In genomic region chr2:62221141-62221540, GRCh38 we compare ENCODE assay signal across 15 cellular contexts. TPM values are rescaled to one million over a fixed set of nuclear protein-coding genes. Genes with fewer than 3 reads are reported as not detected.
DNase-seq lines count a peak whose midpoint lies in the region; ATAC-seq, FAIRE-seq and TF ChIP-seq lines count a peak whose summit lies in the region.
"Had no signal": no experiment of that assay in that cellular context is flagged by ENCODE, and none has a peak within 500 bp of the region (broad histone marks: within the 10 kb centered on the region; RNA-seq: fewer than 3 reads in every experiment).

No MANE protein-coding gene starts in this region.

- H3K27ac ChIP-seq in brain microvascular endothelial cell = peak overlapping the region; percentile 28
- H3K27ac ChIP-seq: ovary, thoracic aorta, WERI-Rb-1 had no signal

- no peak for TF ChIP-seq CTCF in brain microvascular endothelial cell (IDR thresholded peaks at IDR 0.05; ENCODE audit: low read depth, low read length, missing control alignments)
- TF ChIP-seq CTCF in D721Med (IDR thresholded peaks at IDR 0.05; ENCODE audit: insufficient read depth, missing control alignments) = no peak

- in situ Hi-C loops in brain microvascular endothelial cell (cut with HindIII; ENCODE audit: low pct_ligation_motif_present, low sequenced_read_pairs) = no loop called here

- no peak overlapping the region for H3K4me3 ChIP-seq in brain microvascular endothelial cell (ENCODE audit: low read depth, low read length)
- H3K4me3 ChIP-seq: adrenal gland, ovary, thoracic aorta had no signal

- no peak for FAIRE-seq in D721Med (lab: Jason Lieb, UNC)

- DNase-seq in DMS53 treated with DMSO at 0.1 percent for 48 hours (lab: John Stamatoyannopoulos, UW; ENCODE audit: unreplicated experiment) = peak; percentile 23
- peak; percentile 24 for DNase-seq in NCI-H2171 (lab: John Stamatoyannopoulos, UW)
- peak; percentile 86 for DNase-seq in brain microvascular endothelial cell
- peak; percentile 81 to 91 for DNase-seq in lung microvascular endothelial cell (ENCODE audit: low read depth in 2 of 2)
- no peak for DNase-seq in RPMI8226
- no peak for DNase-seq in D721Med (ENCODE audit: insufficient read length, low spot score)
- DNase-seq: Calu3; NCI-H187 treated with DMSO at 0.1 percent for 48 hours; ovary; stimulated activated CD4-positive, alpha-beta T cell treated with anti-CD3 and anti-CD28 coated beads, Interleukin-4, amount 100 ng/mL, for 24 hours; WERI-Rb-1 had no signal

- H3K27me3 ChIP-seq in brain microvascular endothelial cell (replicated peaks) = no peaks in the 10 kb centered on the region
- H3K27me3 ChIP-seq: adrenal gland, ovary had no signal

- peaks cover 4% of the 10 kb centered on the region for H3K36me3 ChIP-seq in brain microvascular endothelial cell (replicated peaks)
- H3K36me3 ChIP-seq: ovary, WERI-Rb-1 had no signal

- ATAC-seq in HG02885 (IDR thresholded peaks at IDR 0.05; ENCODE audit: poor library complexity, unreplicated experiment) = no peak
- ATAC-seq in GM19023 (IDR thresholded peaks at IDR 0.05; ENCODE audit: unreplicated experiment) = no peak

RNA-seq across cellular contexts. Expression of gene B3GNT2, which starts 25.2 kb away (rescaled TPM):
- total RNA-seq in lung microvascular endothelial cell = 15.9 and 17.3 TPM in 2 replicates

Comparison
In these comparisons a context has a peak if more than half of its experiments do, and no peak if none do; other contexts are left out.
1. DNase-seq: peak in DMS53 treated with DMSO at 0.1 percent for 48 hours (single experiment), NCI-H2171 (single experiment), brain microvascular endothelial cell (single experiment) and lung microvascular endothelial cell (2 of 2); none in RPMI8226 (single experiment) and D721Med (single experiment).